Comparison of ENCODE assay signal across 13 cellular contexts in the genomic region with DNA sequence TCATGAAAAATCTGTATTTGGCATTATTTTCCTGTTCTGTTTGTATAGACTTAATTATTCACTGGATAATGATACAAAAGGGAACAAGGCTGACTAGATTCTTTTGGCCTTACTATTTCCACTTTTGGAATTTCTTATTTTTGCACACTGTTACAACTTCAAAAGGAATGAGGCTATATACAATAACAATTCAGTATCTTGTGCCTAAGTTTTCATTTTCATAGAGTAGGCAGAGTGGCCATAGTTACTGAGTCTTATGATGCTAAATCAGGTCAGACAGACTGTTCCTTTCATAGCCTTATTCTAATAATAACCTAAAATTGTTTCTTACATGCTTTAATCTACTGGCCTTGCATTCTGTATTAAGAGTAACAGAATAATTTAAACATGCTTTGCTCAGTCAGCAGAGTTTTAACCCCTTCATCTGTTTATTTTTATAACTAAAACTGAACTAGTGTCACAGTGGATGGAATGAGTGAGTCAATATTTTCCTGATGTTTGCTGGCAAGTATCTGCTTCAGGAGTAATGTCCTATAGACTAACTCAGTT. TPM values are rescaled to one million over a fixed set of nuclear protein-coding genes. Genes with fewer than 3 reads are reported as not detected.
DNase-seq lines count a peak whose midpoint lies in the region; FAIRE-seq and TF ChIP-seq lines count a peak whose summit lies in the region.
"Had no signal": no experiment of that assay in that cellular context is flagged by ENCODE, and none has a peak within 500 bp of the region (broad histone marks: within the 10 kb centered on the region; RNA-seq: fewer than 3 reads in every experiment).

No MANE protein-coding gene starts in this region.

- H3K4me3 ChIP-seq in WERI-Rb-1 (ENCODE audit: low read depth, low read length): no peak overlapping the region

- H3K9me3 ChIP-seq in WERI-Rb-1 (ENCODE audit: severe bottlenecking): no peaks in the 10 kb centered on the region

- H3K27me3 ChIP-seq in WERI-Rb-1 (ENCODE audit: insufficient read depth, low read depth, severe bottlenecking): no peaks in the 10 kb centered on the region

- H3K27ac ChIP-seq in WERI-Rb-1 (peak overlapping the region; percentile 64), substantia nigra (ENCODE audit: low read depth, low read length, poor library complexity, severe bottlenecking) (no peak overlapping the region)

- TF ChIP-seq CTCF in WERI-Rb-1 (IDR thresholded peaks at IDR 0.05; ENCODE audit: low read depth, low read length): no peak

- DNase-seq in GM04503 (ENCODE audit: low read depth) (peak; percentile 37), WERI-Rb-1 (no peak), fibroblast of peridontal ligament (ENCODE audit: extremely low read depth) (peak; percentile 73), renal cortical epithelial cell (ENCODE audit: low read depth) (peak; percentile 61), substantia nigra (lab: John Stamatoyannopoulos, UW) (no peak), HTR-8/SVneo (ENCODE audit: insufficient read length, low spot score) (no peak)
- DNase-seq in stimulated activated CD4-positive, alpha-beta T cell treated with anti-CD3 and anti-CD28 coated beads, Interleukin-2, amount 100 ng/mL, for 48 hours: no peak
- no peak for DNase-seq in activated naive CD4-positive, alpha-beta T cell (lab: John Stamatoyannopoulos, UW)
- DNase-seq: amygdala, DMS153, NCI-H1930, OCI-M1 had no signal

- no peak for FAIRE-seq in HTR-8/SVneo (lab: Jason Lieb, UNC)

- H3K36me3 ChIP-seq in WERI-Rb-1: peaks cover 6% of the 10 kb centered on the region

RNA-seq across cellular contexts. Expression of a gene that starts 10.5 kb away (rescaled TPM):
- total RNA-seq in renal cortical epithelial cell: 23.6 and 55.8 TPM in 2 replicates

RNA-seq across cellular contexts. Expression of a gene that starts 42.2 kb away (rescaled TPM):
- total RNA-seq in renal cortical epithelial cell: 0.55 and 2.4 TPM in 2 replicates
- total RNA-seq: glomerular endothelial cell had no signal

Comparison
In these comparisons a context has a peak if more than half of its experiments do, and no peak if none do; other contexts are left out.
1. DNase-seq: peak in GM04503 (single experiment), fibroblast of peridontal ligament (single experiment) and renal cortical epithelial cell (single experiment); none in WERI-Rb-1 (single experiment), stimulated activated CD4-positive, alpha-beta T cell treated with anti-CD3 and anti-CD28 coated beads, Interleukin-2, amount 100 ng/mL, for 48 hours (0 of 2), substantia nigra (0 of 49), HTR-8/SVneo (single experiment) and activated naive CD4-positive, alpha-beta T cell (0 of 4).